In genomic region chr17:67316776-67317175, GRCh38 we compare ENCODE assay signal across 8 cellular contexts.
"Had no signal": no experiment of that assay in that cellular context is flagged by ENCODE, and none has a peak within 500 bp of the region (broad histone marks: within the 10 kb centered on the region; RNA-seq: fewer than 3 reads in every experiment).

No MANE protein-coding gene starts in this region.

- H3K9me3 Mint-ChIP-seq: GM23338, H9, HFFc6 had no signal

- DNase-seq: GM23248, GOT3, H7, H9, HCEC 1CT, HFFc6 had no signal

- H3K4me3 Mint-ChIP-seq: GM23338, H9, HFFc6 had no signal

- H3K27ac ChIP-seq: GM23248 had no signal

- ATAC-seq: GM23338, HCT116 had no signal

- H3K4me3 ChIP-seq: GM23248, GM23338 had no signal

- H3K27ac Mint-ChIP-seq: GM23338, H9, HFFc6 had no signal
